ENCODE assay signal across 14 cellular contexts in the genomic region with DNA sequence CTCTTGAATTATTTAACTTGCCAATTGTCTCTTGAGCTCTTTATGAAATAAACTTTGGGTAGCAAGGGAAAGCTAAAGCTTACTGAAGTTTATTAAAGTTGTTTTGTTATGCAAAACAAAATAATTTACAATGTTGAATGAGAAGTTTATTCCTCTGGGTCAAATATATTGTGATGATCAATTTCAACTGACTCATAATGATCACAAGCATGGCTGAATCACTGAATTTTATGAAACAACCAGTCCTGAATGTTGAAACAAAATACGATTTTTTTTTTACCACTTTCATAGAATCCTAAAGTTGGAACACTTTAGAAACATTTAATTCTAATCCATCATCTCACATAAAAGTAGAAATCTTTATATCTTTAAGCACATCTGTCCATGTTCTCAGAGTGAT.
"Had no signal": no experiment of that assay in that cellular context is flagged by ENCODE, and none has a peak within 500 bp of the region (broad histone marks: within the 10 kb centered on the region; RNA-seq: fewer than 3 reads in every experiment).

No MANE protein-coding gene starts in this region.

- H3K27ac ChIP-seq: heart left ventricle, neutrophil, right atrium auricular region, thoracic aorta had no signal

- H3K36me3 ChIP-seq: heart left ventricle, neutrophil, right atrium auricular region, thoracic aorta had no signal

- H3K9me3 ChIP-seq: heart left ventricle, mucosa of descending colon, neutrophil, right atrium auricular region, thoracic aorta had no signal

- DNase-seq: effector memory CD4-positive, alpha-beta T cell; foreskin melanocyte; heart left ventricle; hypothalamus; kidney glomerular epithelial cell; mucosa of descending colon; naive thymus-derived CD8-positive, alpha-beta T cell; posterior cingulate gyrus; stimulated activated CD4-positive, alpha-beta T cell treated with anti-CD3 and anti-CD28 coated beads, Interleukin-4, amount 100 ng/mL, for 1 hour; substantia nigra; trophoblast cell had no signal

- H3K27me3 ChIP-seq: heart left ventricle, neutrophil, right atrium auricular region had no signal

- H3K4me1 ChIP-seq: heart left ventricle, right atrium auricular region had no signal

- H3K4me3 ChIP-seq: heart left ventricle, mucosa of descending colon, right atrium auricular region, thoracic aorta had no signal
